In the genomic region with DNA sequence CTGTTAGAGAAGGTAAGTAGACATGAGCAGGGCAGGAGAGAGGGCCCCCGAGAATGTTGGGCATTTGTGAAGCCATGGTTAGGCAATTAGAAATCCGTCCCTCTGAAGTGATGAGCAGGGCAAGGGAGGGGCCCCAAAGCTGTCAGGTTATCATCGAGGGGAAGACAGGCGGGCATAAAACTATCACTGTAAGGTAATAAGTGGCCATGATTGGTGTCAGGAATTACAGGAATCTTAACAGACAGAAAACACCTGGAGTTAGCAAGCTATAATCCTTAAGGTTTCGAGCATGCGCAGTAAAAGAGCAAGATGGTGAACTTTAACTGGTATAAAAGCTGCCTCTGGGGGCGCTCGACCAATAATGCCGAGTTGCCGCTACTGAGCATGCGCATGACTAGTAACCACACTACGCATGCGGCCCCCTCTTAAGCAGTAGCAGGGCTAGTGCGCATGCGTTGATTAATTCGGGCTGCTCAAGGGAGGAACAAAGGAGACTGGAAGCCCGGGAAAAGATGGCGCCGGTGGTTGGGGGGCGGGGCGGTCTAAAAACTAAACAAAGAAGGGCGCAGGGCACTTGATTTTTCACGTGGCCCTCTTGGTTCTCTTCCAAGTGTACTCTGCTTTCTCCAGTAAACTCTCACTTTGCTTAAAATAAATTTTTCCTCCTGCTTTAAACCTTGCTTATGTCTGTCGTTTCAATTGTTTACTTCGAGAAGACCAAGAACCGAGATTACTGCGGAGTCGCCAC, we compare ENCODE assay signal across 8 cellular contexts. TPM values are rescaled to one million over a fixed set of nuclear protein-coding genes. Genes with fewer than 3 reads are reported as not detected.
DNase-seq lines count a peak whose midpoint lies in the region; ATAC-seq and TF ChIP-seq lines count a peak whose summit lies in the region.

No MANE protein-coding gene starts in this region.

- no peaks in the 10 kb centered on the region for H3K27me3 Mint-ChIP-seq in WTC11 (ENCODE audit: low read depth)

- peaks cover 47% of the 10 kb centered on the region for H3K4me1 Mint-ChIP-seq in WTC11

- peak overlapping the region; percentile 94 for H3K27ac ChIP-seq in caudate nucleus (ENCODE audit: low read depth, low read length)

- peak overlapping the region; percentile 98 for H3K27ac Mint-ChIP-seq in WTC11

- no peaks in the 10 kb centered on the region for H3K9me3 Mint-ChIP-seq in WTC11

- TF ChIP-seq CTCF in AG04449 (IDR thresholded peaks at IDR 0.05; ENCODE audit: insufficient read depth, low read length, missing control alignments) (peak; percentile 75), WTC11 (IDR thresholded peaks at IDR 0.05) (peak; percentile 89)

- CTCF ChIA-PET in AG04449 (lab: Yijun Ruan, JAX) (interaction anchor here (0.6 to 7.3 kb wide), 40 partner anchors 11 to 514 kb away, joined by 3 to 64 read pairs (median 4); a partner anchor contains a TSS), WTC11 (lab: Charles Lee) (interaction anchor here (0.5 to 1.5 kb wide), 38 partner anchors 9 to 674 kb away, joined by 3 to 26 read pairs (median 4); a partner anchor contains a TSS)

- POLR2A ChIA-PET in AG04449 (lab: Yijun Ruan, JAX): interaction anchor here (0.7 to 1.1 kb wide), 2 partner anchors 382 to 384 kb away, joined by 3 to 4 read pairs; a partner anchor contains a TSS
- POLR2A ChIA-PET in WTC11 (lab: Charles Lee): interaction anchor here (0.6 to 2.0 kb wide), 4 partner anchors 31 to 285 kb away, joined by 3 to 6 read pairs (median 3); a partner anchor contains a TSS

- ATAC-seq in GM18867 (IDR thresholded peaks at IDR 0.05; ENCODE audit: unreplicated experiment) (peak; percentile 34), HG03135 (IDR thresholded peaks at IDR 0.05; ENCODE audit: unreplicated experiment) (peak; percentile 47), WTC11 (peak; percentile 91)

- H3K4me3 ChIP-seq in AG04449 (ENCODE audit: low read depth, low read length): peak overlapping the region; percentile 54

- H3K4me3 Mint-ChIP-seq in WTC11: peak overlapping the region; percentile 77

- H3K36me3 Mint-ChIP-seq in WTC11: peaks cover 93% of the 10 kb centered on the region

- peak; percentile 91 for DNase-seq in AG04449 (ENCODE audit: low read depth, low spot score)
- peak; percentile 100 for DNase-seq in NCI-H2227 (lab: John Stamatoyannopoulos, UW; ENCODE audit: unreplicated experiment)
- peak; percentile 98 for DNase-seq in WTC11 (ENCODE audit: low spot score)
- peak; percentile 32 to 98 (median 90) for DNase-seq in caudate nucleus (lab: John Stamatoyannopoulos, UW)
- peak; percentile 98 for DNase-seq in inferior parietal cortex (ENCODE audit: extremely low spot score)
- peak; percentile 99 for DNase-seq in smooth muscle cell of the brain vasculature (ENCODE audit: low read depth, low spot score)

TF ChIP-seq in WTC11, 78 proteins besides CTCF, POLR2A, EP300 and RAD21 (continues in another document):
- TF ChIP-seq GRHL2 (CRISPR knock-in tag; IDR thresholded peaks at IDR 0.05; ENCODE audit: insufficient replicate concordance, severe bottlenecking) (no peak), RELA (CRISPR knock-in tag; IDR thresholded peaks at IDR 0.05; ENCODE audit: borderline replicate concordance) (no peak), PRRX2 (CRISPR knock-in tag; IDR thresholded peaks at IDR 0.05) (0 out of 2 replicates have a peak, but pooled peaks have one; percentile 88), GABPB1 (CRISPR knock-in tag; IDR thresholded peaks at IDR 0.05) (peak; percentile 41; the same call in 1 of the 2 replicates), ESRRA (CRISPR knock-in tag; IDR thresholded peaks at IDR 0.05; ENCODE audit: borderline replicate concordance) (no peak), TEAD1 (CRISPR knock-in tag; IDR thresholded peaks at IDR 0.05) (0 out of 2 replicates have a peak, but pooled peaks have one; percentile 18), ZNF671 (CRISPR knock-in tag; IDR thresholded peaks at IDR 0.05) (no peak; the same call in 1 of the 2 replicates), CREM (CRISPR knock-in tag; IDR thresholded peaks at IDR 0.05) (peak; percentile 60; the same call in 1 of the 2 replicates), NR2C2 (CRISPR knock-in tag; IDR thresholded peaks at IDR 0.05) (no peak)
- TF ChIP-seq, protein P1, sequence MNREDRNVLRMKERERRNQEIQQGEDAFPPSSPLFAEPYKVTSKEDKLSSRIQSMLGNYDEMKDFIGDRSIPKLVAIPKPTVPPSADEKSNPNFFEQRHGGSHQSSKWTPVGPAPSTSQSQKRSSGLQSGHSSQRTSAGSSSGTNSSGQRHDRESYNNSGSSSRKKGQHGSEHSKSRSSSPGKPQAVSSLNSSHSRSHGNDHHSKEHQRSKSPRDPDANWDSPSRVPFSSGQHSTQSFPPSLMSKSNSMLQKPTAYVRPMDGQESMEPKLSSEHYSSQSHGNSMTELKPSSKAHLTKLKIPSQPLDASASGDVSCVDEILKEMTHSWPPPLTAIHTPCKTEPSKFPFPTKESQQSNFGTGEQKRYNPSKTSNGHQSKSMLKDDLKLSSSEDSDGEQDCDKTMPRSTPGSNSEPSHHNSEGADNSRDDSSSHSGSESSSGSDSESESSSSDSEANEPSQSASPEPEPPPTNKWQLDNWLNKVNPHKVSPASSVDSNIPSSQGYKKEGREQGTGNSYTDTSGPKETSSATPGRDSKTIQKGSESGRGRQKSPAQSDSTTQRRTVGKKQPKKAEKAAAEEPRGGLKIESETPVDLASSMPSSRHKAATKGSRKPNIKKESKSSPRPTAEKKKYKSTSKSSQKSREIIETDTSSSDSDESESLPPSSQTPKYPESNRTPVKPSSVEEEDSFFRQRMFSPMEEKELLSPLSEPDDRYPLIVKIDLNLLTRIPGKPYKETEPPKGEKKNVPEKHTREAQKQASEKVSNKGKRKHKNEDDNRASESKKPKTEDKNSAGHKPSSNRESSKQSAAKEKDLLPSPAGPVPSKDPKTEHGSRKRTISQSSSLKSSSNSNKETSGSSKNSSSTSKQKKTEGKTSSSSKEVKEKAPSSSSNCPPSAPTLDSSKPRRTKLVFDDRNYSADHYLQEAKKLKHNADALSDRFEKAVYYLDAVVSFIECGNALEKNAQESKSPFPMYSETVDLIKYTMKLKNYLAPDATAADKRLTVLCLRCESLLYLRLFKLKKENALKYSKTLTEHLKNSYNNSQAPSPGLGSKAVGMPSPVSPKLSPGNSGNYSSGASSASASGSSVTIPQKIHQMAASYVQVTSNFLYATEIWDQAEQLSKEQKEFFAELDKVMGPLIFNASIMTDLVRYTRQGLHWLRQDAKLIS (CRISPR knock-in tag; IDR thresholded peaks at IDR 0.05; ENCODE audit: borderline replicate concordance): 0 out of 2 replicates have a peak, but pooled peaks have one; percentile 30
- TF ChIP-seq, protein P2, sequence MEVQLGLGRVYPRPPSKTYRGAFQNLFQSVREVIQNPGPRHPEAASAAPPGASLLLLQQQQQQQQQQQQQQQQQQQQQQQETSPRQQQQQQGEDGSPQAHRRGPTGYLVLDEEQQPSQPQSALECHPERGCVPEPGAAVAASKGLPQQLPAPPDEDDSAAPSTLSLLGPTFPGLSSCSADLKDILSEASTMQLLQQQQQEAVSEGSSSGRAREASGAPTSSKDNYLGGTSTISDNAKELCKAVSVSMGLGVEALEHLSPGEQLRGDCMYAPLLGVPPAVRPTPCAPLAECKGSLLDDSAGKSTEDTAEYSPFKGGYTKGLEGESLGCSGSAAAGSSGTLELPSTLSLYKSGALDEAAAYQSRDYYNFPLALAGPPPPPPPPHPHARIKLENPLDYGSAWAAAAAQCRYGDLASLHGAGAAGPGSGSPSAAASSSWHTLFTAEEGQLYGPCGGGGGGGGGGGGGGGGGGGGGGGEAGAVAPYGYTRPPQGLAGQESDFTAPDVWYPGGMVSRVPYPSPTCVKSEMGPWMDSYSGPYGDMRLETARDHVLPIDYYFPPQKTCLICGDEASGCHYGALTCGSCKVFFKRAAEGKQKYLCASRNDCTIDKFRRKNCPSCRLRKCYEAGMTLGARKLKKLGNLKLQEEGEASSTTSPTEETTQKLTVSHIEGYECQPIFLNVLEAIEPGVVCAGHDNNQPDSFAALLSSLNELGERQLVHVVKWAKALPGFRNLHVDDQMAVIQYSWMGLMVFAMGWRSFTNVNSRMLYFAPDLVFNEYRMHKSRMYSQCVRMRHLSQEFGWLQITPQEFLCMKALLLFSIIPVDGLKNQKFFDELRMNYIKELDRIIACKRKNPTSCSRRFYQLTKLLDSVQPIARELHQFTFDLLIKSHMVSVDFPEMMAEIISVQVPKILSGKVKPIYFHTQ (CRISPR knock-in tag; IDR thresholded peaks at IDR 0.05): 0 out of 2 replicates have a peak, but pooled peaks have one; percentile 72
- TF ChIP-seq, protein P3, sequence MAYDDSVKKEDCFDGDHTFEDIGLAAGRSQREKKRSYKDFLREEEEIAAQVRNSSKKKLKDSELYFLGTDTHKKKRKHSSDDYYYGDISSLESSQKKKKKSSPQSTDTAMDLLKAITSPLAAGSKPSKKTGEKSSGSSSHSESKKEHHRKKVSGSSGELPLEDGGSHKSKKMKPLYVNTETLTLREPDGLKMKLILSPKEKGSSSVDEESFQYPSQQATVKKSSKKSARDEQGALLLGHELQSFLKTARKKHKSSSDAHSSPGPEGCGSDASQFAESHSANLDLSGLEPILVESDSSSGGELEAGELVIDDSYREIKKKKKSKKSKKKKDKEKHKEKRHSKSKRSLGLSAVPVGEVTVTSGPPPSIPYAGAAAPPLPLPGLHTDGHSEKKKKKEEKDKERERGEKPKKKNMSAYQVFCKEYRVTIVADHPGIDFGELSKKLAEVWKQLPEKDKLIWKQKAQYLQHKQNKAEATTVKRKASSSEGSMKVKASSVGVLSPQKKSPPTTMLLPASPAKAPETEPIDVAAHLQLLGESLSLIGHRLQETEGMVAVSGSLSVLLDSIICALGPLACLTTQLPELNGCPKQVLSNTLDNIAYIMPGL (CRISPR knock-in tag; IDR thresholded peaks at IDR 0.05): peak; percentile 45; the same call in 1 of the 2 replicates
- TF ChIP-seq, protein P4, sequence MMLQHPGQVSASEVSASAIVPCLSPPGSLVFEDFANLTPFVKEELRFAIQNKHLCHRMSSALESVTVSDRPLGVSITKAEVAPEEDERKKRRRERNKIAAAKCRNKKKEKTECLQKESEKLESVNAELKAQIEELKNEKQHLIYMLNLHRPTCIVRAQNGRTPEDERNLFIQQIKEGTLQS (CRISPR knock-in tag; conservative IDR thresholded peaks at IDR 0.05): no peak
- TF ChIP-seq, protein P5, sequence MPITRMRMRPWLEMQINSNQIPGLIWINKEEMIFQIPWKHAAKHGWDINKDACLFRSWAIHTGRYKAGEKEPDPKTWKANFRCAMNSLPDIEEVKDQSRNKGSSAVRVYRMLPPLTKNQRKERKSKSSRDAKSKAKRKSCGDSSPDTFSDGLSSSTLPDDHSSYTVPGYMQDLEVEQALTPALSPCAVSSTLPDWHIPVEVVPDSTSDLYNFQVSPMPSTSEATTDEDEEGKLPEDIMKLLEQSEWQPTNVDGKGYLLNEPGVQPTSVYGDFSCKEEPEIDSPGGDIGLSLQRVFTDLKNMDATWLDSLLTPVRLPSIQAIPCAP (CRISPR knock-in tag; IDR thresholded peaks at IDR 0.05): no peak

RNA-seq across cellular contexts. Expression of a gene that starts 5.5 kb away (rescaled TPM):
- total RNA-seq in WTC11 (2021): 459 to 522 TPM (median 466 TPM) in 3 replicates

RNA-seq across cellular contexts. Expression of a gene that starts 32.9 kb away (rescaled TPM):
- 1.8 to 3.5 TPM (median 3.3 TPM) in 3 replicates for total RNA-seq in WTC11 (2021)

RNA-seq across cellular contexts. Expression of a gene that starts 33.0 kb away (rescaled TPM):
- total RNA-seq in WTC11 (2021): 13.9 to 21.3 TPM (median 19.6 TPM) in 3 replicates

Comparison
In these comparisons a context has a peak if more than half of its experiments do, and no peak if none do; other contexts are left out.
1. Peak in every context shown above with its lines: DNase-seq, ATAC-seq, H3K4me3 ChIP-seq and H3K27ac ChIP-seq.
2. ATAC-seq: peak in every context shown above with its lines; median percentile 91 in WTC11; 47 in HG03135; 34 in GM18867.